1 cellular context compared by ENCODE assay signal in the genomic region with DNA sequence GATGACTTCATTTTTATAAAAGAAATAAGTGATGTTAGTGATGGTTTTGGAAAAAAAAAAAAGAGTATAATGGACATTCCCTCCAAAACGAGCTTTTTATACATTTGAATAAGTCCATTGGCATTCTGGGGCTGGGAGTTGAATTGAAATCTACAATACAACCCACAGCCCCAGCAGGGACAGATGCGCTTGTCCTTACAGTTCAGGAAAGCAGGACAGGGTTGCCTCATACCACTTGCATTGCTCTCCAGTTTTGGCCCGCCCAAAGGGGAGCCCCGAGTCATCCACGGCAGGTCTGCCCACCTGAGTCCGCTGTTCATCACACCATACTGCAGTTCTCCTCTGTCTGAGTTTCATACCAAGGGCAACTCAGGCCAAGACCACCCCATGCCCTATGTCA.
TF ChIP-seq lines count a peak whose summit lies in the region.

No MANE protein-coding gene starts in this region.

TF ChIP-seq in H1, 55 proteins besides CTCF, POLR2A, EP300 and RAD21:
- TF ChIP-seq EGR1 (IDR thresholded peaks at IDR 0.05; ENCODE audit: borderline replicate concordance, low read depth, low read length) (no peak), TEAD4 (IDR thresholded peaks at IDR 0.05; ENCODE audit: low read depth, low read length) (no peak), FOSL1 (IDR thresholded peaks at IDR 0.05; ENCODE audit: insufficient read depth, low read depth, low read length) (no peak), CEBPB (IDR thresholded peaks at IDR 0.05; ENCODE audit: low read depth, low read length) (0 out of 2 replicates have a peak, but pooled peaks have one; percentile 28), BRCA1 (IDR thresholded peaks at IDR 0.05; ENCODE audit: low read depth, low read length) (no peak), KDM4A (IDR thresholded peaks at IDR 0.05; ENCODE audit: low read depth, low read length, severe bottlenecking) (no peak), SP4 (IDR thresholded peaks at IDR 0.05; ENCODE audit: low read length) (no peak)
- TF ChIP-seq, protein P1, sequence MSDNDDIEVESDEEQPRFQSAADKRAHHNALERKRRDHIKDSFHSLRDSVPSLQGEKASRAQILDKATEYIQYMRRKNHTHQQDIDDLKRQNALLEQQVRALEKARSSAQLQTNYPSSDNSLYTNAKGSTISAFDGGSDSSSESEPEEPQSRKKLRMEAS (IDR thresholded peaks at IDR 0.05) = no peak
- TF ChIP-seq, protein P2, sequence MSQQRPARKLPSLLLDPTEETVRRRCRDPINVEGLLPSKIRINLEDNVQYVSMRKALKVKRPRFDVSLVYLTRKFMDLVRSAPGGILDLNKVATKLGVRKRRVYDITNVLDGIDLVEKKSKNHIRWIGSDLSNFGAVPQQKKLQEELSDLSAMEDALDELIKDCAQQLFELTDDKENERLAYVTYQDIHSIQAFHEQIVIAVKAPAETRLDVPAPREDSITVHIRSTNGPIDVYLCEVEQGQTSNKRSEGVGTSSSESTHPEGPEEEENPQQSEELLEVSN (IDR thresholded peaks at IDR 0.05) = peak; percentile 1; the same call in 1 of the 2 replicates
